ENCODE assay signal across 25 cellular contexts in the genomic region with DNA sequence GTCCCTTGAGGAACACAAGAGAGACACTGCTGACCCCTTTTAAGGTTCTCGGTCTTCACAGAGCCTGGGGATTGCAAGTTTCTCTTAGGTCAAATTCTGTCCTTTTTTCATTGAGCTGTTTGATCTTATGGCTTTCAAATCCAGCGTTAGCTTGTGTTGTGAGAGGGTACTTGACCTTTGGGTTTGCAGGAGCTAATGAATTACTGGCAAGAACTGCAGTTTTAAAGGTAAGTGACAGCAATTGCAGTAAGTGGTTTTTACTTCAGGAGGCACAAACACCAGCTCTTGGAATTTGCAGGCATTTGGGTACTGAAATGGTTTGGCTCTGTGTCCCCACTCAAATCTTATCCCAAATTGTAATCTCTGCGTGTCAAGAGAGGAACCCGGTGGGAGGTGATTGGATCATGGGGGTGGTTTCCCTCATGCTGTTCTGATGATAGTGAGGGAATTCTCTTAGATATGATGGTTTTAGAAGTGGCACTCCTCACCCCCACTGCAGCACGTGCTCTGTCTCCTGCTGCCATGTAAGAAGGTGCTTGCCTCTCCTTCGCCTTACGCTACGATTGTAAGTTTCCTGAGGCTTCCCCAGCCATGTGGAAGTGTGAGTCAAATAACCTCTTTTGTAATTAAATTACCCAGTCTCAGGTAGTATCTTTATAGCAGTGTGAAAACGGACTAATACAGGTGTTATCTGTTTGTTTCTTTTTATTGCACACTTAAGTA.
"Had no signal": no experiment of that assay in that cellular context is flagged by ENCODE, and none has a peak within 500 bp of the region (broad histone marks: within the 10 kb centered on the region; RNA-seq: fewer than 3 reads in every experiment).

No MANE protein-coding gene starts in this region.

- DNase-seq: activated CD4-positive, alpha-beta memory T cell treated with anti-CD3 and anti-CD28 coated beads, Interleukin-2, amount 10 ng/mL, durations not matched to agents 7 days and 5 days; activated CD4-positive, alpha-beta T cell treated with anti-CD3 and anti-CD28 coated beads for 36 hours; activated CD4-positive, alpha-beta T cell treated with anti-CD3 and anti-CD28 coated beads, Interleukin-2, amount 50 U/mL, for 1 hour; activated gamma-delta T cell; activated naive CD4-positive, alpha-beta T cell treated with anti-CD3 and anti-CD28 coated beads, Interleukin-2, amount 10 ng/mL, durations not matched to agents 7 days and 5 days; activated naive CD8-positive, alpha-beta T cell treated with anti-CD3 and anti-CD28 coated beads for 36 hours; activated T-cell treated with anti-CD3 and anti-CD28 coated beads for 4 hours; activated T-cell treated with anti-CD3 and anti-CD28 coated beads, Interleukin-2, amount 50 U/mL, for 48 hours; anterior cingulate cortex; caudate nucleus; Karpas-422; MM.1S; NCI-H1105; NCI-H1436; NCI-H1694 treated with DMSO at 0.1 percent for 48 hours; NCI-H2029 treated with DMSO at 0.1 percent for 48 hours; NCI-H446; NCI-H524; T-cell; T-helper 2 cell; T1000 had no signal

- H3K4me3 ChIP-seq: K562, SK-N-MC had no signal

- ATAC-seq: activated CD4-positive, alpha-beta T cell treated with anti-CD3 and anti-CD28 coated beads for 36 hours; activated T-helper 17 cell treated with anti-CD3 and anti-CD28 coated beads, Interleukin-2, amount 50 U/mL, for 72 hours; K562; T-cell had no signal

- H3K27ac ChIP-seq: SK-N-MC, VCaP had no signal
